Comparison of ENCODE assay signal across 35 cellular contexts in the genomic region with DNA sequence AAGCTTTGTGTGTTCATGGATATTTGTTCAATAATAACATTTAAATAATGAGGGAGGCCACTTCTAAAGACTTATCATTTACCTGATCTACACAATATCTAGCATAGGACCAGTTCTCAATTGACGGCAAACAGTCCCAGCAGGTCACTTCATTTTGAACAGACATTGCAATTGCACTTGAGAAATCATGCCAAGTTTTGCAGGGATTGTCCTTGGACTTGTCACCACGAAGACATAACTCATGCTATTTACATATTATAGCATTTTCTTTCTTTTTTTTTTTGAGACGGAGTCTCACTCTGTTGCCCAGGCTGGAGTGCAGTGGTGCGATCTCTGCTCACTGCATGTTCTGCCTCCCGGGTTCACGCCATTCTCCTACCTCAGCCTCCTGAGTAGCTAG. TPM values are rescaled to one million over a fixed set of nuclear protein-coding genes. Genes with fewer than 3 reads are reported as not detected.
DNase-seq lines count a peak whose midpoint lies in the region; ATAC-seq, FAIRE-seq and TF ChIP-seq lines count a peak whose summit lies in the region.
"Had no signal": no experiment of that assay in that cellular context is flagged by ENCODE, and none has a peak within 500 bp of the region (broad histone marks: within the 10 kb centered on the region; RNA-seq: fewer than 3 reads in every experiment).

No MANE protein-coding gene starts in this region.

- WGBS in adrenal gland, 4 donors = 54 to 64% (median 61%) methylated on average over 6 of the region's 6 CpGs
- WGBS in H1 (ENCODE audit: extremely low coverage in 1 of 2, insufficient coverage in 1 of 2, insufficient read length in 1 of 2, insufficient replicate concordance in 2 of 2, low coverage in 1 of 2, low lambda C conversion rate in 2 of 2, missing lambda C conversion rate in 1 of 2), 2 experiments = 93% methylated on average over 5 of the region's 6 CpGs; no CpG with 5 or more reads in 1 of the 2 experiments

- no peak for TF ChIP-seq POLR2A in adrenal gland (IDR thresholded peaks at IDR 0.05)
- no peak for TF ChIP-seq POLR2A in H1 (IDR thresholded peaks at IDR 0.05; ENCODE audit: control extremely low read depth in 1 of 2, low read depth in 2 of 2, low read length in 2 of 2)

- H3K4me1 ChIP-seq in adrenal gland (replicated peaks in 1 of 2) (peaks cover 0 to 5% of the 10 kb centered on the region in 2 donors), H1 (replicated peaks in 1 of 4; ENCODE audit: control insufficient read depth in 3 of 4, insufficient read depth in 4 of 4, low read length in 3 of 4) (peaks cover 0 to 4% (median 1%) of the 10 kb centered on the region in 4 experiments; a peak in 2 of 7 replicates)
- H3K4me1 ChIP-seq: BLaER1; BLaER1 treated with 17β-estradiol and CSF1 and Interleukin-3, amounts not matched to agents 10 nM and 100 nM had no signal

- H3K9ac ChIP-seq in H1 (replicated peaks in 1 of 4; ENCODE audit: extremely low read depth in 1 of 4, low read depth in 3 of 4, low read length in 3 of 4) = no peak overlapping the region
- H3K9ac ChIP-seq: BLaER1; BLaER1 treated with 17β-estradiol and CSF1 and Interleukin-3, amounts not matched to agents 10 nM and 100 nM had no signal

- no peak overlapping the region for H2BK5ac ChIP-seq in H1 (ENCODE audit: low read depth, low read length)

- H3K36me3 ChIP-seq in adrenal gland (replicated peaks in 1 of 2) (no peaks in the 10 kb centered on the region), H1 (ENCODE audit: control insufficient read depth in 2 of 4, insufficient read depth in 4 of 4, low read length in 3 of 4) (no peaks in the 10 kb centered on the region; a peak in 1 of 8 replicates)
- H3K36me3 ChIP-seq: BE2C; BLaER1; BLaER1 treated with 17β-estradiol and CSF1 and Interleukin-3, amounts not matched to agents 10 nM and 100 nM had no signal

- no peak overlapping the region for H3K23ac ChIP-seq in H1 (ENCODE audit: insufficient read length)

- no peak overlapping the region for H3K4me3 ChIP-seq in adrenal gland
- H3K4me3 ChIP-seq in H1 (ENCODE audit: extremely low read depth in 1 of 4, insufficient read depth in 2 of 4, low read depth in 3 of 4, low read length in 4 of 4) = no peak overlapping the region
- H3K4me3 ChIP-seq: A549; BLaER1; BLaER1 treated with 17β-estradiol and CSF1 and Interleukin-3, amounts not matched to agents 10 nM and 100 nM had no signal

- no peaks in the 10 kb centered on the region for H3K9me3 ChIP-seq in adrenal gland (replicated peaks in 1 of 3)
- peaks cover 7 to 17% of the 10 kb centered on the region in 2 experiments; a peak in 3 of 4 replicates for H3K9me3 ChIP-seq in H1 (ENCODE audit: insufficient read depth in 2 of 2, low read depth in 1 of 2, low read length in 1 of 2)
- H3K9me3 ChIP-seq: A549, BE2C, Caco-2 had no signal

- H4K91ac ChIP-seq in H1 (replicated peaks; ENCODE audit: insufficient read length, low read length) = no peak overlapping the region

- ATAC-seq in GM21526 (IDR thresholded peaks at IDR 0.05; ENCODE audit: low FRiP score, unreplicated experiment) = no peak
- ATAC-seq in left lobe of liver = no peak
- ATAC-seq: A549; CD8-positive, alpha-beta T cell had no signal

- no peak overlapping the region for H3K4me2 ChIP-seq in H1 (ENCODE audit: insufficient read depth in 1 of 2, low read depth in 2 of 2, low read length in 2 of 2)
- H3K4me2 ChIP-seq: A549; BLaER1; BLaER1 treated with 17β-estradiol and CSF1 and Interleukin-3, amounts not matched to agents 10 nM and 100 nM had no signal

- no peak overlapping the region for H3K18ac ChIP-seq in H1 (ENCODE audit: extremely low read depth, low read length)

- H2BK12ac ChIP-seq in H1 (ENCODE audit: low read depth, low read length) = no peak overlapping the region

- no peak overlapping the region for H2BK15ac ChIP-seq in H1 (ENCODE audit: low read length)

- H3K23me2 ChIP-seq in H1 (ENCODE audit: low read depth, low read length) = no peaks in the 10 kb centered on the region

- no peak overlapping the region for H3K14ac ChIP-seq in H1 (ENCODE audit: insufficient read length)

- peak; percentile 13 for FAIRE-seq in H1 (lab: Jason Lieb, UNC)
- FAIRE-seq: A204.1, D721Med had no signal

- no peak overlapping the region for H3K4ac ChIP-seq in H1 (replicated peaks; ENCODE audit: insufficient read length, low read depth, low read length)

- H3K79me1 ChIP-seq in H1 (ENCODE audit: low read depth, low read length) = no peaks in the 10 kb centered on the region

- TF ChIP-seq CTCF in adrenal gland (IDR thresholded peaks at IDR 0.05) (no peak), H1 (IDR thresholded peaks at IDR 0.05; ENCODE audit: control extremely low read depth in 1 of 3, insufficient read depth in 1 of 3, low read depth in 1 of 3, low read length in 3 of 3) (no peak)

- H3K79me2 ChIP-seq in H1 (ENCODE audit: control insufficient read depth in 1 of 2, insufficient read depth in 2 of 2, low read length in 2 of 2) = no peaks in the 10 kb centered on the region

- H4K5ac ChIP-seq in H1 (ENCODE audit: insufficient read length, low read depth, low read length) = no peak overlapping the region

- H3K27me3 ChIP-seq in adrenal gland (no peaks in the 10 kb centered on the region), H1 (replicated peaks in 1 of 4; ENCODE audit: control insufficient read depth in 3 of 4, extremely low read depth in 1 of 4, insufficient read depth in 3 of 4, low read length in 3 of 4) (no peaks in the 10 kb centered on the region)
- H3K27me3 ChIP-seq: BE2C; BLaER1; BLaER1 treated with 17β-estradiol and CSF1 and Interleukin-3, amounts not matched to agents 10 nM and 100 nM had no signal

- POLR2A ChIA-PET in H1 (lab: Charles Lee; ENCODE audit: partially characterized antibody) = no interaction called here

- no peak overlapping the region for H2AFZ ChIP-seq in H1 (ENCODE audit: low read length)

- intact Hi-C loops in adrenal gland (cut with DNase I) = no loop called here

- H2BK20ac ChIP-seq in H1 (ENCODE audit: low read length) = no peak overlapping the region

- no peak for TF ChIP-seq RAD21 in H1 (IDR thresholded peaks at IDR 0.05 in 1 of 2, conservative IDR thresholded peaks at IDR 0.05 in 1 of 2; ENCODE audit: low read depth in 2 of 2, low read length in 2 of 2)

- TF ChIP-seq EP300 in H1 (IDR thresholded peaks at IDR 0.05; ENCODE audit: borderline replicate concordance in 1 of 2, low read depth in 2 of 2, low read length in 2 of 2) = no peak

- no peak overlapping the region for H2AK5ac ChIP-seq in H1 (ENCODE audit: low read depth, low read length)

- CTCF ChIA-PET in H1 (lab: Charles Lee; ENCODE audit: partially characterized antibody) = interaction anchor here (0.7 to 1.4 kb wide), 5 partner anchors 9 to 124 kb away, joined by 3 to 5 read pairs (median 3); no protein-coding TSS in a partner anchor

- no peak overlapping the region for H3K56ac ChIP-seq in H1 (replicated peaks; ENCODE audit: insufficient read length, low read depth, low read length)

- no peaks in the 10 kb centered on the region for H4K20me1 ChIP-seq in H1 (replicated peaks in 1 of 2; ENCODE audit: control insufficient read depth in 1 of 2, insufficient read depth in 2 of 2, low read length in 2 of 2)
- H4K20me1 ChIP-seq: BLaER1; BLaER1 treated with 17β-estradiol and CSF1 and Interleukin-3, amounts not matched to agents 10 nM and 100 nM had no signal

- no peak overlapping the region for H2BK120ac ChIP-seq in H1 (replicated peaks; ENCODE audit: low read depth, low read length)

- H3K27ac ChIP-seq in adrenal gland (no peak overlapping the region), H1 (ENCODE audit: low read depth, low read length) (no peak overlapping the region)
- H3K27ac ChIP-seq: 22Rv1; A549; BLaER1; BLaER1 treated with 17β-estradiol and CSF1 and Interleukin-3, amounts not matched to agents 10 nM and 100 nM; C4-2B had no signal

- H4K8ac ChIP-seq in H1 (ENCODE audit: extremely low read depth, insufficient read depth, low read length) = no peak overlapping the region

- DNase-seq in NCI-H146 (lab: John Stamatoyannopoulos, UW) = peak; percentile 16
- DNase-seq in NCI-H146 treated with DMSO at 0.1 percent for 48 hours (lab: John Stamatoyannopoulos, UW; ENCODE audit: unreplicated experiment) = peak; percentile 9
- peak in 5 of 7 donors; percentile 17 to 60 (median 29) for DNase-seq in adrenal gland
- no peak for DNase-seq in H1 (ENCODE audit: low read depth in 1 of 2, low spot score in 2 of 2)
- DNase-seq in SKM-1 treated with dmso at 0.1 percent for 144 hours (lab: John Stamatoyannopoulos, UW; ENCODE audit: unreplicated experiment) = no peak
- DNase-seq in left lobe of liver (ENCODE audit: low spot score) = no peak
- DNase-seq in NCI-H69 (lab: John Stamatoyannopoulos, UW) = no peak
- DNase-seq: 8988T; ACHN; AML-193; BE2C; C1 segment of cervical spinal cord; Caco-2; Calu3; CD4-positive, alpha-beta memory T cell; CD4-positive, alpha-beta T cell; CD4-positive, CD25-positive, alpha-beta regulatory T cell; CD8-positive, alpha-beta memory T cell; CD8-positive, alpha-beta T cell; COR-L47; DMS 273 treated with DMSO at 0.1 percent for 48 hours; DMS153; DMS53; DMS79; DMS79 treated with DMSO at 0.1 percent for 48 hours; DND-41; EL had no signal

TF ChIP-seq in H1, 55 proteins besides CTCF, POLR2A, EP300 and RAD21:
- no peak for TF ChIP-seq NANOG (IDR thresholded peaks at IDR 0.05; ENCODE audit: insufficient read depth, low read depth, low read length, poor library complexity, severe bottlenecking)
TF ChIP-seq in H1: peak in this region for 0.

RNA-seq across cellular contexts. Expression of a gene that starts 34.5 kb away (rescaled TPM):
- 10 to 100 TPM in 3 of 8 donors, 1 to 10 TPM in 5; 2.9 to 18.2 (median 9.4) TPM for total RNA-seq in adrenal gland
- 1 to 10 TPM; 5.4 to 9.6 (median 9.0) TPM for polyA plus RNA-seq in adrenal gland
- 54.3 and 58.4 TPM in 2 replicates for total RNA-seq in H1 (2021; fragmentation: NEBNext Ultra II Directional; extraction: Animal tissue kit (Norgen Biotek cat#: 25700))
- polyA plus RNA-seq in H1 (2011; rRNA removed) = 34.1 and 40.8 TPM in 2 replicates
- polyA plus RNA-seq in H1 (2011; cell fraction: cytosol; rRNA removed) = 32.1 TPM
- polyA plus RNA-seq in H1 (2011; cell fraction: nucleus; rRNA removed) = 89.8 TPM
- polyA plus RNA-seq in H1 (2012, experiment 1 of 2) = 34.8 to 37.2 TPM (median 35.4 TPM) in 4 replicates
- 6.6 TPM for polyA plus RNA-seq in H1 (2012, experiment 2 of 2)
- polyA plus RNA-seq in H1 (2013, experiment 1 of 2) = 30.6 TPM
- polyA plus RNA-seq in H1 (2013, experiment 2 of 2) = 27.4 TPM
- 83.3 and 93.4 TPM in 2 replicates for polyA minus RNA-seq in H1 (2011; rRNA and poly(A)+ RNA removed)
- polyA minus RNA-seq in H1 (2011; cell fraction: cytosol; rRNA and poly(A)+ RNA removed) = 48.6 TPM
- polyA minus RNA-seq in H1 (2011; cell fraction: nucleus; rRNA and poly(A)+ RNA removed) = 189 TPM
- total RNA-seq in left lobe of liver = 0.91 TPM

Comparison
In these comparisons a context has a peak if more than half of its experiments do, and no peak if none do; other contexts are left out.
1. DNase-seq: peak in NCI-H146 (single experiment), NCI-H146 treated with DMSO at 0.1 percent for 48 hours (single experiment) and adrenal gland (5 of 7); none in H1 (0 of 2), SKM-1 treated with dmso at 0.1 percent for 144 hours (single experiment), left lobe of liver (single experiment) and NCI-H69 (single experiment).